Comparison of ENCODE assay signal across 19 cellular contexts in the genomic region with DNA sequence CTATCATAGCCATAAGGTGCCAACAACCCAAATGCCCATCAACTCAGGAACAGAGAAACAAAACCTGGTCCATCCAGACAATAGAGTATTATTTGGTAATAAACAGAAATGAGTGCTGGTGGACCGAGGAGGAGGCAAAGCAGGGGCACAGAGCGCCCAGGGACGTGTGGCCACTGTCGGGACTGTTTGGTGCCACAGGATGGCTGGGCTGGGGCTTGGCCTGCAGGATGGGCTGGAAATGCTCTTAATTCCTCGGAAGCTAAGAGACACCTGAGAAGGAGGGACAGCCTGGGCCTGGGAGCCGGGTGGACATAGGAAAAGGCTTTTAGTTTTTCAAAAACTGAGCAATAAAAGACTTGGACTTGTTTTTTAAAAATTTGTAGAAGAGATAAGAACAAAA.
"Had no signal": no experiment of that assay in that cellular context is flagged by ENCODE, and none has a peak within 500 bp of the region (broad histone marks: within the 10 kb centered on the region; RNA-seq: fewer than 3 reads in every experiment).

No MANE protein-coding gene starts in this region.

- H3K36me3 ChIP-seq: gastrocnemius medialis, heart left ventricle, tibial nerve had no signal

- H3K4me3 Mint-ChIP-seq: activated CD8-positive, alpha-beta memory T cell treated with anti-CD3 and anti-CD28 coated beads, Interleukin-2, amount 10 ng/mL, durations not matched to agents 7 days and 5 days; activated T-cell treated with anti-CD3 and anti-CD28 coated beads, Interleukin-2, amount 50 U/mL, for 4 hours; T-cell had no signal

- H3K27ac ChIP-seq: gastrocnemius medialis, heart left ventricle, parathyroid adenoma, SK-N-MC, tibial nerve had no signal

- H3K9me3 ChIP-seq: gastrocnemius medialis had no signal

- H2AFZ ChIP-seq: parathyroid adenoma had no signal

- DNase-seq: activated CD4-positive, alpha-beta T cell treated with anti-CD3 and anti-CD28 coated beads, Interleukin-2, amount 50 U/mL, for 48 hours; activated CD8-positive, alpha-beta memory T cell treated with anti-CD3 and anti-CD28 coated beads, Interleukin-2, amount 10 ng/mL, durations not matched to agents 7 days and 5 days; activated T-cell treated with anti-CD3 and anti-CD28 coated beads, Interleukin-2, amount 50 U/mL, for 4 hours; anterior cingulate cortex; cerebellar nuclear complex; erythroblast; midbrain; stimulated activated CD4-positive, alpha-beta T cell treated with anti-CD3 and anti-CD28 coated beads, Interleukin-15, amount 100 ng/mL, for 24 hours; stimulated activated CD4-positive, alpha-beta T cell treated with anti-CD3 and anti-CD28 coated beads, Interleukin-4, amount 100 ng/mL, for 1 hour; stimulated activated naive CD4-positive, alpha-beta T cell treated with Interleukin-2 at 50 U/mL for 16 hours; substantia nigra; T-cell; T-helper 9 cell had no signal

- H3K4me1 Mint-ChIP-seq: activated CD8-positive, alpha-beta memory T cell treated with anti-CD3 and anti-CD28 coated beads, Interleukin-2, amount 10 ng/mL, durations not matched to agents 7 days and 5 days; T-cell had no signal

- H3K9ac ChIP-seq: parathyroid adenoma had no signal

- H3K27ac Mint-ChIP-seq: activated CD8-positive, alpha-beta memory T cell treated with anti-CD3 and anti-CD28 coated beads, Interleukin-2, amount 10 ng/mL, durations not matched to agents 7 days and 5 days; T-cell had no signal

- ATAC-seq: activated CD8-positive, alpha-beta memory T cell treated with anti-CD3 and anti-CD28 coated beads, Interleukin-2, amount 10 ng/mL, durations not matched to agents 7 days and 5 days; activated T-cell treated with anti-CD3 and anti-CD28 coated beads, Interleukin-2, amount 50 U/mL, for 4 hours; gastrocnemius medialis; heart left ventricle; T-cell had no signal

- H3K27me3 ChIP-seq: dorsolateral prefrontal cortex, gastrocnemius medialis, heart left ventricle, tibial nerve had no signal

- H3K36me3 Mint-ChIP-seq: activated CD8-positive, alpha-beta memory T cell treated with anti-CD3 and anti-CD28 coated beads, Interleukin-2, amount 10 ng/mL, durations not matched to agents 7 days and 5 days; T-cell had no signal

- H3K79me2 ChIP-seq: parathyroid adenoma had no signal

- H3K4me1 ChIP-seq: gastrocnemius medialis, heart left ventricle, parathyroid adenoma, tibial nerve had no signal

- H3K4me3 ChIP-seq: dorsolateral prefrontal cortex, gastrocnemius medialis, heart left ventricle, SK-N-MC, tibial nerve had no signal
